8 cellular contexts compared by ENCODE assay signal in genomic region chr14:34982421-34983147, GRCh38. TPM values are rescaled to one million over a fixed set of nuclear protein-coding genes. Genes with fewer than 3 reads are reported as not detected.
DNase-seq lines count a peak whose midpoint lies in the region; ATAC-seq, FAIRE-seq and TF ChIP-seq lines count a peak whose summit lies in the region.

Gene SRP54, plus strand, starts transcription at chr14:34982992. Its CDS starts 13,718 bp downstream, at chr14:34996710.

- peaks cover 40% of the 10 kb centered on the region for H3K4me1 ChIP-seq in BLaER1

- H3K4me3 ChIP-seq in BLaER1 (peak within 1 kb of the TSS; percentile 83), choroid plexus epithelial cell (ENCODE audit: low read depth, low read length) (peak within 1 kb of the TSS; percentile 88), kidney epithelial cell (ENCODE audit: low read depth, low read length) (peak within 1 kb of the TSS; percentile 98)

- peak within 1 kb of the TSS; percentile 92 for H3K27ac ChIP-seq in BLaER1

- H3K36me3 ChIP-seq in BLaER1 (0 out of 2 replicates have a peak, but pooled peaks cover 8% of the 10 kb centered on the region), kidney epithelial cell (ENCODE audit: control insufficient read depth, insufficient read depth, low read length) (no peaks in the 10 kb centered on the region)

- FAIRE-seq in GM19239 (lab: Jason Lieb, UNC): peak; percentile 98

- TF ChIP-seq CTCF in choroid plexus epithelial cell (conservative IDR thresholded peaks at IDR 0.05; ENCODE audit: low read depth, low read length): peak; percentile 50
- TF ChIP-seq CTCF in kidney epithelial cell (IDR thresholded peaks at IDR 0.05; ENCODE audit: insufficient read depth, low read length, poor library complexity, severe bottlenecking): peak; percentile 26

- H3K27me3 ChIP-seq in BLaER1 (no peaks in the 10 kb centered on the region), kidney epithelial cell (ENCODE audit: control insufficient read depth, insufficient read depth, low read length) (no peaks in the 10 kb centered on the region)

- H3K9ac ChIP-seq in BLaER1: peak within 1 kb of the TSS; percentile 86

- peak within 1 kb of the TSS; percentile 97 for H3K4me2 ChIP-seq in BLaER1

- DNase-seq in GM19239 (ENCODE audit: insufficient read length, low spot score) (peak; percentile 61), NCI-H510A treated with DMSO at 0.1 percent for 48 hours (lab: John Stamatoyannopoulos, UW) (peak; percentile 99), choroid plexus epithelial cell (ENCODE audit: low read depth) (peak; percentile 99), kidney epithelial cell (ENCODE audit: low read depth) (peak; percentile 96)
- DNase-seq in activated CD4-positive, alpha-beta T cell treated with anti-CD3 and anti-CD28 coated beads for 24 hours (ENCODE audit: low read depth in 2 of 2): peak; percentile 100
- peak; percentile 100 for DNase-seq in stimulated activated CD4-positive, alpha-beta T cell treated with anti-CD3 and anti-CD28 coated beads, Interleukin-15, amount 100 ng/mL, for 48 hours (ENCODE audit: low read depth in 2 of 2)

- peak; percentile 71 for ATAC-seq in HG03442 (IDR thresholded peaks at IDR 0.05; ENCODE audit: unreplicated experiment)

- H4K20me1 ChIP-seq in BLaER1: peaks cover 35% of the 10 kb centered on the region; the same call in 1 of the 2 replicates

- no peaks in the 10 kb centered on the region for H3K9me3 ChIP-seq in BLaER1

RNA-seq across cellular contexts. Expression of gene SRP54, which starts in this region (rescaled TPM):
- 58.5 and 66.3 TPM in 2 replicates for total RNA-seq in kidney epithelial cell

Comparison
In these comparisons a context has a peak if more than half of its experiments do, and no peak if none do; other contexts are left out.
1. Peak in every context shown above with its lines: DNase-seq, ATAC-seq, H3K4me3 ChIP-seq and H3K27ac ChIP-seq.